ENCODE assay signal across 12 cellular contexts in genomic region chr2:112493858-112494648, GRCh38. TPM values are rescaled to one million over a fixed set of nuclear protein-coding genes. Genes with fewer than 3 reads are reported as not detected.
DNase-seq lines count a peak whose midpoint lies in the region; ATAC-seq, FAIRE-seq and TF ChIP-seq lines count a peak whose summit lies in the region.
"Had no signal": no experiment of that assay in that cellular context is flagged by ENCODE, and none has a peak within 500 bp of the region (broad histone marks: within the 10 kb centered on the region; RNA-seq: fewer than 3 reads in every experiment).

No MANE protein-coding gene starts in this region.

- H3K9me1 ChIP-seq in K562 (ENCODE audit: control insufficient read depth, insufficient read depth, low read length): no peaks in the 10 kb centered on the region

- no peak for TF ChIP-seq RAD21 in K562 (CRISPR knock-in tag; conservative IDR thresholded peaks at IDR 0.05 in 1 of 2, IDR thresholded peaks at IDR 0.05 in 1 of 2)

- POLR2A ChIA-PET in K562 (lab: Yijun Ruan, JAX): interaction anchor here (1.7 kb wide), 1 partner anchor 16 kb away, joined by 6 read pairs; no protein-coding TSS in a partner anchor

- TF ChIP-seq EP300 in K562 (IDR thresholded peaks at IDR 0.05; ENCODE audit: low read length): no peak

- whole genome bisulfite sequencing in K562 (ENCODE audit: insufficient coverage, low coverage, missing lambda C conversion rate): 63% methylated on average over 7 of the region's 9 CpGs

- DNase-seq in AG20443 (ENCODE audit: low spot score) (peak; percentile 83), HTR-8/SVneo (ENCODE audit: insufficient read length, low spot score) (peak; percentile 32), K562 (ENCODE audit: extremely low read depth in 1 of 4, low spot score in 3 of 4) (peak; percentile 37 to 62 (median 52)), kidney tubule cell (ENCODE audit: low spot score) (peak; percentile 66), NCI-H2227 treated with DMSO at 0.1 percent for 48 hours (lab: John Stamatoyannopoulos, UW) (no peak)
- DNase-seq in stimulated activated CD4-positive, alpha-beta T cell treated with anti-CD3 and anti-CD28 coated beads, Interleukin-2, amount 100 ng/mL, for 24 hours: no peak
- DNase-seq: CD4-positive, alpha-beta T cell; stimulated activated naive CD8-positive, alpha-beta T cell treated with anti-CD3 and anti-CD28 coated beads, Interleukin-15, amount 100 ng/mL, for 72 hours had no signal

- H3K79me2 ChIP-seq in K562 (ENCODE audit: control insufficient read depth, insufficient read depth, low read length): peaks cover 16% of the 10 kb centered on the region

- in situ Hi-C loops in K562 (cut with MboI): loop anchor here (25.0 kb wide), 1 partner anchor 232 kb away; the partner anchor contains the start of gene ZC3H8

- no peaks in the 10 kb centered on the region for H3K9me3 ChIP-seq in K562 (replicated peaks; ENCODE audit: control insufficient read depth, insufficient read depth, low read depth, low read length)

- H3K9ac ChIP-seq in K562 (ENCODE audit: insufficient read depth in 1 of 2, low read depth in 2 of 2, low read length in 2 of 2): no peak overlapping the region

- peak overlapping the region; percentile 64; the same call in 2 of the 3 replicates for H3K27ac ChIP-seq in K562 (ENCODE audit: extremely low read depth, low read depth, low read length)

- intact Hi-C loops in K562 (cut with micrococcal nuclease): no loop called here

- CTCF ChIA-PET in K562 (lab: Yijun Ruan, JAX; ENCODE audit: low intra/inter-chr PET ratio): no interaction called here

- peaks cover 41% of the 10 kb centered on the region for H3K36me3 ChIP-seq in K562 (ENCODE audit: control insufficient read depth, insufficient read depth, low read length)

- H2AFZ ChIP-seq in K562 (ENCODE audit: low read depth, low read length): no peak overlapping the region

- no peak overlapping the region for H3K4me2 ChIP-seq in K562 (ENCODE audit: insufficient read depth, low read length)

- BruUV-seq in K562 (replicated peaks; lab: Mats Ljungman, UMichigan): TSS peak; percentile 20

- ATAC-seq in K562 (peak; percentile 81), GM19023 (IDR thresholded peaks at IDR 0.05; ENCODE audit: unreplicated experiment) (no peak), GM18858 (IDR thresholded peaks at IDR 0.05; ENCODE audit: unreplicated experiment) (no peak)
- ATAC-seq: stimulated activated naive CD8-positive, alpha-beta T cell treated with anti-CD3 and anti-CD28 coated beads, Interleukin-15, amount 100 ng/mL, for 72 hours had no signal

- H3K4me1 ChIP-seq in K562 (replicated peaks in 1 of 2; ENCODE audit: control insufficient read depth in 2 of 2, insufficient read depth in 2 of 2, low read length in 2 of 2): peaks cover 6 to 16% of the 10 kb centered on the region in 2 experiments; a peak in 4 of 5 replicates

- H3K4me3 ChIP-seq in K562: no peak overlapping the region
- H3K4me3 ChIP-seq: skin epidermis had no signal

- FAIRE-seq in HTR-8/SVneo (lab: Jason Lieb, UNC) (no peak), K562 (lab: Jason Lieb, UNC) (peak; percentile 6)
- FAIRE-seq: colon had no signal

- no peaks in the 10 kb centered on the region for H3K27me3 ChIP-seq in K562 (ENCODE audit: control insufficient read depth in 2 of 2, insufficient read depth in 2 of 2, low read length in 2 of 2)

- no peak for TF ChIP-seq CTCF in K562 (IDR thresholded peaks at IDR 0.05 in 2 of 3, conservative IDR thresholded peaks at IDR 0.05 in 1 of 3; ENCODE audit: insufficient read depth in 2 of 3, low read depth in 1 of 3, low read length in 3 of 3)

- no peak for TF ChIP-seq POLR2A in K562 (conservative IDR thresholded peaks at IDR 0.05)

- H4K20me1 ChIP-seq in K562 (replicated peaks; ENCODE audit: control insufficient read depth, insufficient read depth, low read length): no peaks in the 10 kb centered on the region

TF ChIP-seq in K562, 482 proteins besides CTCF, POLR2A, EP300 and RAD21 (continues in another document):
- TF ChIP-seq FUS (optimal IDR thresholded peaks at IDR 0.05; ENCODE audit: low read depth, low read length) (no peak), ZNF57 (CRISPR knock-in tag; IDR thresholded peaks at IDR 0.05) (no peak), MEIS2 (IDR thresholded peaks at IDR 0.05; ENCODE audit: partially characterized antibody) (peak; percentile 62), C11orf30 (IDR thresholded peaks at IDR 0.05; ENCODE audit: low read depth) (0 out of 2 replicates have a peak, but pooled peaks have one; percentile 19), NFE2 (IDR thresholded peaks at IDR 0.05; ENCODE audit: low read depth) (peak; percentile 41; the same call in 1 of the 2 replicates), RFX1 (IDR thresholded peaks at IDR 0.05) (no peak), ATF3 (IDR thresholded peaks at IDR 0.05) (peak; percentile 40), ATF3 (CRISPR knock-in tag; conservative IDR thresholded peaks at IDR 0.05) (no peak), FOSL1 (tag; conservative IDR thresholded peaks at IDR 0.05) (peak; percentile 65), TAF9B (IDR thresholded peaks at IDR 0.05; ENCODE audit: partially characterized antibody) (no peak), KDM1A (IDR thresholded peaks at IDR 0.05) (peak; percentile 13 to 26; a peak in 1 of 4 replicates), JUND (IDR thresholded peaks at IDR 0.05; ENCODE audit: borderline replicate concordance, low read depth, low read length) (peak; percentile 65; the same call in 1 of the 2 replicates), JUND (tag; IDR thresholded peaks at IDR 0.05; ENCODE audit: borderline replicate concordance, low read depth, low read length) (peak; percentile 46; the same call in 1 of the 3 replicates), DACH1 (IDR thresholded peaks at IDR 0.05; ENCODE audit: partially characterized antibody) (peak; percentile 49), ZNF764 (CRISPR knock-in tag; IDR thresholded peaks at IDR 0.05; ENCODE audit: low read depth) (no peak)

RNA-seq across cellular contexts. Expression of gene TTL, which starts 12.1 kb away (rescaled TPM):
- 55.7 and 73.0 TPM in 2 replicates for total RNA-seq in K562 (2011; cell fraction: chromatin; rRNA removed; ENCODE audit: low replicate concordance)
- total RNA-seq in K562 (2011; cell fraction: nucleolus; rRNA removed): 25.7 and 30.9 TPM in 2 replicates
- 54.3 and 81.5 TPM in 2 replicates for total RNA-seq in K562 (2011; cell fraction: nucleoplasm; rRNA removed)
- 20.7 and 26.4 TPM in 2 replicates for total RNA-seq in K562 (2014; rRNA removed)
- total RNA-seq in K562 (2014; rRNA removed; fragmentation: Illumina TruSeq; extraction: Trizol): 54.4 and 57.4 TPM in 2 replicates
- 38.8 and 41.6 TPM in 2 replicates for total RNA-seq in K562 (2015; rRNA removed; fragmentation: Illumina TruSeq; extraction: Trizol)
- 51.4 and 53.5 TPM in 2 replicates for total RNA-seq in K562 (2021)
- 26.5 and 34.9 TPM in 2 replicates for polyA plus RNA-seq in K562 (2011; rRNA removed)
- 12.3 and 17.3 TPM in 2 replicates for polyA plus RNA-seq in K562 (2011; cell fraction: cytosol; rRNA removed)
- polyA plus RNA-seq in K562 (2011; cell fraction: nucleus; rRNA removed): 25.6 and 32.6 TPM in 2 replicates
- 22.4 and 28.5 TPM in 2 replicates for polyA plus RNA-seq in K562 (2012)
- 37.9 and 41.8 TPM in 2 replicates for polyA plus RNA-seq in K562 (2014; fragmentation: Illumina TruSeq; extraction: Trizol)
- polyA plus RNA-seq in K562 (2014; fragmentation: Nextera tagmentation; extraction: Ambion mirVana): 10 to 100 TPM in 1 of 2 experiments, 1 to 10 TPM in 1; 9.4 to 11.2 TPM
- polyA plus RNA-seq in K562 (2014; rRNA removed): 23.3 and 28.6 TPM in 2 replicates
- polyA minus RNA-seq in K562 (2011; rRNA and poly(A)+ RNA removed): 43.4 and 50.3 TPM in 2 replicates
- 22.6 and 32.4 TPM in 2 replicates for polyA minus RNA-seq in K562 (2011; cell fraction: cytosol; rRNA and poly(A)+ RNA removed)
- 15.6 and 16.8 TPM in 2 replicates for polyA minus RNA-seq in K562 (2011; cell fraction: nucleus; rRNA and poly(A)+ RNA removed)

RNA-seq across cellular contexts. Expression of gene POLR1B, which starts 48.2 kb away (rescaled TPM):
- 74.4 and 133 TPM in 2 replicates for total RNA-seq in K562 (2011; cell fraction: chromatin; rRNA removed; ENCODE audit: low replicate concordance)
- 31.9 and 32.0 TPM in 2 replicates for total RNA-seq in K562 (2011; cell fraction: nucleolus; rRNA removed)
- total RNA-seq in K562 (2011; cell fraction: nucleoplasm; rRNA removed): 44.6 and 47.5 TPM in 2 replicates
- total RNA-seq in K562 (2014; rRNA removed) (21.2 and 27.9 TPM in 2 replicates), K562 (2014; rRNA removed; fragmentation: Illumina TruSeq; extraction: Trizol) (47.9 and 55.1 TPM in 2 replicates), K562 (2015; rRNA removed; fragmentation: Illumina TruSeq; extraction: Trizol) (42.3 and 46.4 TPM in 2 replicates), K562 (2021) (53.9 and 60.8 TPM in 2 replicates)
- polyA plus RNA-seq in K562 (2011; rRNA removed) (32.4 and 47.9 TPM in 2 replicates), K562 (2014; fragmentation: Illumina TruSeq; extraction: Trizol) (39.6 and 40.2 TPM in 2 replicates), K562 (2014; fragmentation: Nextera tagmentation; extraction: Ambion mirVana) (10 to 100 TPM; 19.8 to 38.6 TPM), K562 (2014; rRNA removed) (22.8 and 24.7 TPM in 2 replicates)
- 26.7 and 44.0 TPM in 2 replicates for polyA plus RNA-seq in K562 (2011; cell fraction: cytosol; rRNA removed)
- polyA plus RNA-seq in K562 (2011; cell fraction: nucleus; rRNA removed): 25.3 and 33.6 TPM in 2 replicates
- 12.2 and 23.6 TPM in 2 replicates for polyA plus RNA-seq in K562 (2012)
- 112 and 124 TPM in 2 replicates for polyA minus RNA-seq in K562 (2011; rRNA and poly(A)+ RNA removed)
- polyA minus RNA-seq in K562 (2011; cell fraction: cytosol; rRNA and poly(A)+ RNA removed): 40.5 and 66.9 TPM in 2 replicates
- 23.6 and 37.7 TPM in 2 replicates for polyA minus RNA-seq in K562 (2011; cell fraction: nucleus; rRNA and poly(A)+ RNA removed)

Comparison
In these comparisons a context has a peak if more than half of its experiments do, and no peak if none do; other contexts are left out.
1. DNase-seq: peak in AG20443 (single experiment), HTR-8/SVneo (single experiment), K562 (4 of 4) and kidney tubule cell (single experiment); none in stimulated activated CD4-positive, alpha-beta T cell treated with anti-CD3 and anti-CD28 coated beads, Interleukin-2, amount 100 ng/mL, for 24 hours (0 of 2) and NCI-H2227 treated with DMSO at 0.1 percent for 48 hours (single experiment).